Comparison of ENCODE assay signal across 8 cellular contexts in the genomic region with DNA sequence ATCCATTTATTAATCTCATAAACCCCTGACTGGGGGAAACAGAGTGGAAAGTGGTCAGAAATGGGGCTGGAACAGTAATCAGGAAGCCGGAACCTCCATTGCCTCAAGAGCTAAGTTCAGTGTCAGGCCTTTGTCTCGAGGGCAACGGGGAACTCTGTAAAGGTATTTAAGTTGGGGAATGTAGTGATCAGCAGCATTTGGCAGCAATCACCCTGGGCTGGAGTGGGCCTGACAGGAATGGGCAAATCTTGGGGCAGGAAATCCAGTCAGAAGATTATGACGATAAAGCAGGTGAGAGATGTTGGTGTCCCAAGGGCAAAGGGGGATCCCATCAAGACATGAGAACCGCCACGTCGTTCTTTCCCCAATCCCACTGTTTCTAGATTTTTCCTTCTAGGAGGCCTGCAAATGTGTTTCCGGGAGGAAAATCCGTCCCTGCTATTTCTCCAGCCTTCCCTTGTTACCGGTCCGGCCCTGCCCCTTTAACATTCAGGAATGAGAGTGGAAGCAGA.
DNase-seq lines count a peak whose midpoint lies in the region; ATAC-seq and TF ChIP-seq lines count a peak whose summit lies in the region.

No MANE protein-coding gene starts in this region.

- H3K27ac ChIP-seq in gastroesophageal sphincter, result peak overlapping the region; percentile 58 to 94 (median 92)
- peak overlapping the region; percentile 86 to 95 (median 90) for H3K27ac ChIP-seq in sigmoid colon

- H3K27me3 ChIP-seq in gastroesophageal sphincter, result no peaks in the 10 kb centered on the region
- H3K27me3 ChIP-seq in sigmoid colon, result no peaks in the 10 kb centered on the region

- TF ChIP-seq CTCF in gastroesophageal sphincter (IDR thresholded peaks at IDR 0.05) (no peak), sigmoid colon (IDR thresholded peaks at IDR 0.05) (no peak)

- intact Hi-C loops in sigmoid colon (cut with DNase I), result loop anchor here (5.0 to 10.0 kb wide), 5 partner anchors 81 to 296 kb away; a partner anchor contains a TSS

- no peaks in the 10 kb centered on the region for H3K36me3 ChIP-seq in gastroesophageal sphincter
- no peaks in the 10 kb centered on the region for H3K36me3 ChIP-seq in sigmoid colon

- CTCF ChIA-PET in activated CD4-positive, alpha-beta T cell treated with anti-CD3 and anti-CD28 coated beads, Interleukin-2, amount 10 ng/mL, durations not matched to agents 7 days and 5 days (lab: Charles Lee), result interaction anchor here (0.6 to 0.7 kb wide), 2 partner anchors 9 to 1098 kb away, joined by 3 read pairs; no protein-coding TSS in a partner anchor

- ATAC-seq in activated T-cell treated with anti-CD3 and anti-CD28 coated beads, Interleukin-2, amount 50 U/mL, for 72 hours (replicated peaks in 1 of 2), result no peak
- ATAC-seq in gastroesophageal sphincter (no peak), HG03457 (IDR thresholded peaks at IDR 0.05; ENCODE audit: unreplicated experiment) (no peak)

- no peaks in the 10 kb centered on the region for H3K36me3 Mint-ChIP-seq in activated T-cell treated with anti-CD3 and anti-CD28 coated beads, Interleukin-2, amount 50 U/mL, for 72 hours (ENCODE audit: insufficient read depth in 2 of 2)
- peaks cover 2% of the 10 kb centered on the region for H3K36me3 Mint-ChIP-seq in activated CD4-positive, alpha-beta T cell treated with anti-CD3 and anti-CD28 coated beads, Interleukin-2, amount 10 ng/mL, durations not matched to agents 7 days and 5 days (ENCODE audit: low read depth)

- H3K4me3 ChIP-seq in gastroesophageal sphincter (peak overlapping the region; percentile 21 to 55), sigmoid colon (peak overlapping the region; percentile 38 to 57 (median 48))

- DNase-seq in activated T-cell treated with anti-CD3 and anti-CD28 coated beads, Interleukin-2, amount 50 U/mL, for 72 hours, result peak; percentile 2 to 4
- DNase-seq in activated T-cell treated with anti-CD3 and anti-CD28 coated beads for 4 hours (no peak), sigmoid colon (no peak), middle frontal gyrus (ENCODE audit: extremely low spot score, low spot score) (no peak), activated gamma-delta T cell treated with Interleukin-2 at 50 U/mL for 16 hours (no peak)
- DNase-seq in activated CD4-positive, alpha-beta T cell treated with anti-CD3 and anti-CD28 coated beads, Interleukin-2, amount 10 ng/mL, durations not matched to agents 7 days and 5 days, result no peak

- no peaks in the 10 kb centered on the region for H3K9me3 ChIP-seq in gastroesophageal sphincter
- H3K9me3 ChIP-seq in sigmoid colon, result no peaks in the 10 kb centered on the region

- TF ChIP-seq EP300 in gastroesophageal sphincter (IDR thresholded peaks at IDR 0.05) (no peak), sigmoid colon (IDR thresholded peaks at IDR 0.05) (no peak)

- peak overlapping the region; percentile 94 for H3K27ac Mint-ChIP-seq in activated T-cell treated with anti-CD3 and anti-CD28 coated beads, Interleukin-2, amount 50 U/mL, for 72 hours
- peak overlapping the region; percentile 89 for H3K27ac Mint-ChIP-seq in activated CD4-positive, alpha-beta T cell treated with anti-CD3 and anti-CD28 coated beads, Interleukin-2, amount 10 ng/mL, durations not matched to agents 7 days and 5 days

- H3K27me3 Mint-ChIP-seq in activated T-cell treated with anti-CD3 and anti-CD28 coated beads, Interleukin-2, amount 50 U/mL, for 72 hours (ENCODE audit: low read depth), result peaks cover 18% of the 10 kb centered on the region
- H3K27me3 Mint-ChIP-seq in activated CD4-positive, alpha-beta T cell treated with anti-CD3 and anti-CD28 coated beads, Interleukin-2, amount 10 ng/mL, durations not matched to agents 7 days and 5 days, result peaks cover 14% of the 10 kb centered on the region

- H3K4me1 ChIP-seq in gastroesophageal sphincter, result peaks cover 0 to 18% (median 3%) of the 10 kb centered on the region in 3 donors
- peaks cover 0 to 17% (median 10%) of the 10 kb centered on the region in 4 donors for H3K4me1 ChIP-seq in sigmoid colon

- no peak for TF ChIP-seq POLR2A in gastroesophageal sphincter (IDR thresholded peaks at IDR 0.05)
- no peak for TF ChIP-seq POLR2A in sigmoid colon (IDR thresholded peaks at IDR 0.05)

- H3K4me1 Mint-ChIP-seq in activated T-cell treated with anti-CD3 and anti-CD28 coated beads, Interleukin-2, amount 50 U/mL, for 72 hours (ENCODE audit: low read depth), result peaks cover 34% of the 10 kb centered on the region
- H3K4me1 Mint-ChIP-seq in activated CD4-positive, alpha-beta T cell treated with anti-CD3 and anti-CD28 coated beads, Interleukin-2, amount 10 ng/mL, durations not matched to agents 7 days and 5 days, result peaks cover 16% of the 10 kb centered on the region

- POLR2A ChIA-PET in activated CD4-positive, alpha-beta T cell treated with anti-CD3 and anti-CD28 coated beads, Interleukin-2, amount 10 ng/mL, durations not matched to agents 7 days and 5 days (lab: Charles Lee), result no interaction called here

- 37 to 39% methylated on average over 8 to 9 of the region's 11 CpGs for WGBS in gastroesophageal sphincter (ENCODE audit: low coverage in 1 of 2), 2 donors
- WGBS in sigmoid colon, 2 donors, result 22 to 25% methylated on average over 11 of the region's 11 CpGs

- H3K4me3 Mint-ChIP-seq in activated T-cell treated with anti-CD3 and anti-CD28 coated beads, Interleukin-2, amount 50 U/mL, for 72 hours, result peak overlapping the region; percentile 93 to 96
- H3K4me3 Mint-ChIP-seq in activated CD4-positive, alpha-beta T cell treated with anti-CD3 and anti-CD28 coated beads, Interleukin-2, amount 10 ng/mL, durations not matched to agents 7 days and 5 days, result peak overlapping the region; percentile 81

- no peaks in the 10 kb centered on the region for H3K9me3 Mint-ChIP-seq in activated T-cell treated with anti-CD3 and anti-CD28 coated beads, Interleukin-2, amount 50 U/mL, for 72 hours
- no peaks in the 10 kb centered on the region for H3K9me3 Mint-ChIP-seq in activated CD4-positive, alpha-beta T cell treated with anti-CD3 and anti-CD28 coated beads, Interleukin-2, amount 10 ng/mL, durations not matched to agents 7 days and 5 days

Comparison
In these comparisons a context has a peak if more than half of its experiments do, and no peak if none do; other contexts are left out.
1. DNase-seq: peak in activated T-cell treated with anti-CD3 and anti-CD28 coated beads, Interleukin-2, amount 50 U/mL, for 72 hours (2 of 2); none in activated T-cell treated with anti-CD3 and anti-CD28 coated beads for 4 hours (single experiment), activated CD4-positive, alpha-beta T cell treated with anti-CD3 and anti-CD28 coated beads, Interleukin-2, amount 10 ng/mL, durations not matched to agents 7 days and 5 days (single experiment), sigmoid colon (single experiment), middle frontal gyrus (single experiment) and activated gamma-delta T cell treated with Interleukin-2 at 50 U/mL for 16 hours (single experiment).